19 cellular contexts compared by ENCODE assay signal in genomic region chr12:8564656-8565055, GRCh38. TPM values are rescaled to one million over a fixed set of nuclear protein-coding genes. Genes with fewer than 3 reads are reported as not detected.
"Had no signal": no experiment of that assay in that cellular context is flagged by ENCODE, and none has a peak within 500 bp of the region (broad histone marks: within the 10 kb centered on the region; RNA-seq: fewer than 3 reads in every experiment).

No MANE protein-coding gene starts in this region.

- H3K27ac ChIP-seq: right atrium auricular region, transverse colon had no signal

- H3K4me1 ChIP-seq: right atrium auricular region, transverse colon had no signal

- H3K36me3 ChIP-seq: right atrium auricular region, transverse colon had no signal

- DNase-seq: activated CD4-positive, alpha-beta memory T cell treated with anti-CD3 and anti-CD28 coated beads for 36 hours; activated CD8-positive, alpha-beta memory T cell treated with anti-CD3 and anti-CD28 coated beads, Interleukin-2, amount 10 ng/mL, durations not matched to agents 7 days and 5 days; activated naive CD4-positive, alpha-beta T cell treated with anti-CD3 and anti-CD28 coated beads, Interleukin-2, amount 10 ng/mL, durations not matched to agents 7 days and 5 days; activated T-cell treated with anti-CD3 and anti-CD28 coated beads, Interleukin-2, amount 50 U/mL, for 24 hours; hippocampal formation; left ventricle myocardium superior; naive thymus-derived CD8-positive, alpha-beta T cell; stimulated activated CD4-positive, alpha-beta T cell treated with anti-CD3 and anti-CD28 coated beads, Interleukin-4, amount 100 ng/mL, for 24 hours; stimulated activated naive CD4-positive, alpha-beta T cell; substantia nigra; transverse colon had no signal

- H3K27me3 ChIP-seq: right atrium auricular region, transverse colon had no signal

- H3K4me3 ChIP-seq: right atrium auricular region, transverse colon had no signal

RNA-seq across cellular contexts. Expression of gene CLEC4E, which starts 24.0 kb away (rescaled TPM):
- total RNA-seq: activated CD4-positive, alpha-beta memory T cell treated with anti-CD3 and anti-CD28 coated beads for 36 hours; activated CD8-positive, alpha-beta memory T cell treated with anti-CD3 and anti-CD28 coated beads, Interleukin-2, amount 10 ng/mL, durations not matched to agents 7 days and 5 days; astrocyte; bronchial epithelial cell; cerebellum; naive thymus-derived CD8-positive, alpha-beta T cell; skeletal muscle tissue had no signal

RNA-seq across cellular contexts. Expression of gene AICDA, which starts 48.0 kb away (rescaled TPM):
- total RNA-seq: activated CD4-positive, alpha-beta memory T cell treated with anti-CD3 and anti-CD28 coated beads for 36 hours; activated CD8-positive, alpha-beta memory T cell treated with anti-CD3 and anti-CD28 coated beads, Interleukin-2, amount 10 ng/mL, durations not matched to agents 7 days and 5 days; astrocyte; bronchial epithelial cell; cerebellum; epithelial cell of proximal tubule; left ventricle myocardium superior; naive thymus-derived CD8-positive, alpha-beta T cell; skeletal muscle tissue; transverse colon had no signal
- polyA plus RNA-seq: naive thymus-derived CD8-positive, alpha-beta T cell had no signal

RNA-seq across cellular contexts. Expression of gene CLEC4D, which starts 51.4 kb away (rescaled TPM):
- total RNA-seq: activated CD4-positive, alpha-beta memory T cell treated with anti-CD3 and anti-CD28 coated beads for 36 hours; activated CD8-positive, alpha-beta memory T cell treated with anti-CD3 and anti-CD28 coated beads, Interleukin-2, amount 10 ng/mL, durations not matched to agents 7 days and 5 days; astrocyte; bronchial epithelial cell; cerebellum; epithelial cell of proximal tubule; kidney epithelial cell; left ventricle myocardium superior; mucosa of gallbladder; naive thymus-derived CD8-positive, alpha-beta T cell; transverse colon had no signal
- polyA plus RNA-seq: naive thymus-derived CD8-positive, alpha-beta T cell had no signal
